Comparison of ENCODE assay signal across 27 cellular contexts in genomic region chr20:33343521-33343920, GRCh38.
"Had no signal": no experiment of that assay in that cellular context is flagged by ENCODE, and none has a peak within 500 bp of the region (broad histone marks: within the 10 kb centered on the region; RNA-seq: fewer than 3 reads in every experiment).

No MANE protein-coding gene starts in this region.

- FAIRE-seq: small intestine had no signal

- ATAC-seq: natural killer cell; right cardiac atrium; stimulated activated naive B cell treated with anti-CD40 and anti-IgM and Interleukin-4, amounts not matched to agents 10 μg/mL and 1 μg/mL and 100 μg/mL, for 72 hours; stimulated activated naive CD8-positive, alpha-beta T cell treated with anti-CD3 and anti-CD28 coated beads, Interleukin-15, Interleukin-2, amounts not matched to agents 100 U/mL and 50 U/mL, for 24 hours had no signal

- H3K27ac ChIP-seq: hepatocyte, left ventricle myocardium inferior, neural progenitor cell, neutrophil, parathyroid adenoma, sigmoid colon, stomach, testis, thyroid gland, transverse colon, upper lobe of left lung, vagina had no signal

- H3K36me3 ChIP-seq: left ventricle myocardium inferior, neural progenitor cell, neutrophil, sigmoid colon, thyroid gland, transverse colon, upper lobe of left lung, vagina had no signal

- H3K4me2 ChIP-seq: hepatocyte, neural progenitor cell had no signal

- H3K4me1 ChIP-seq: left ventricle myocardium inferior, neural progenitor cell, sigmoid colon, stomach, testis, thyroid gland, transverse colon, upper lobe of left lung, vagina had no signal

- H3K79me2 ChIP-seq: hepatocyte, parathyroid adenoma had no signal

- H2AFZ ChIP-seq: hepatocyte, neural progenitor cell, parathyroid adenoma had no signal

- H3K9ac ChIP-seq: neural progenitor cell, parathyroid adenoma had no signal

- H3K9me3 ChIP-seq: left ventricle myocardium inferior, neutrophil, sigmoid colon, stomach, testis, thyroid gland, transverse colon, upper lobe of left lung, vagina had no signal

- DNase-seq: islet precursor cell; left ventricle myocardium inferior; mesendoderm; naive B cell; natural killer cell; nephron progenitor cell; occipital lobe; right cardiac atrium; sigmoid colon; small intestine; stimulated activated CD4-positive, alpha-beta T cell treated with anti-CD3 and anti-CD28 coated beads, Interleukin-1b, Interleukin-23, amount 100 ng/mL, for 48 hours; stimulated activated CD4-positive, alpha-beta T cell treated with anti-CD3 and anti-CD28 coated beads, Interleukin-2, amount 100 ng/mL, for 48 hours; stimulated activated CD4-positive, alpha-beta T cell treated with anti-CD3 and anti-CD28 coated beads, Interleukin-4, amount 100 ng/mL, for 4 hours; stimulated activated CD8-positive, alpha-beta memory T cell treated with anti-CD3 and anti-CD28 coated beads, Interleukin-4, amount 100 ng/mL, for 48 hours; stimulated activated naive B cell treated with anti-CD40 and anti-IgM and Interleukin-4, amounts not matched to agents 10 μg/mL and 1 μg/mL and 100 μg/mL, for 72 hours; stimulated activated naive CD8-positive, alpha-beta T cell treated with anti-CD3 and anti-CD28 coated beads, Interleukin-15, Interleukin-2, amounts not matched to agents 100 U/mL and 50 U/mL, for 24 hours; stomach; testis; thyroid gland; transverse colon; upper lobe of left lung had no signal

- H3K27me3 ChIP-seq: hepatocyte, neural progenitor cell, stomach, testis, thyroid gland, transverse colon, upper lobe of left lung, vagina had no signal

- H3K4me3 ChIP-seq: hepatocyte, left ventricle myocardium inferior, lung, neural progenitor cell, sigmoid colon, stomach, testis, thyroid gland, transverse colon, upper lobe of left lung, vagina had no signal
